9 cellular contexts compared by ENCODE assay signal in genomic region chr9:133945977-133946753, GRCh38. TPM values are rescaled to one million over a fixed set of nuclear protein-coding genes. Genes with fewer than 3 reads are reported as not detected.
DNase-seq lines count a peak whose midpoint lies in the region; ATAC-seq and TF ChIP-seq lines count a peak whose summit lies in the region.
"Had no signal": no experiment of that assay in that cellular context is flagged by ENCODE, and none has a peak within 500 bp of the region (broad histone marks: within the 10 kb centered on the region; RNA-seq: fewer than 3 reads in every experiment).

No MANE protein-coding gene starts in this region.

- H3K4me3 ChIP-seq in spleen = no peak overlapping the region

- peaks cover 0 to 6% (median 0%) of the 10 kb centered on the region in 7 donors for H3K27me3 ChIP-seq in spleen (replicated peaks in 1 of 7)

- H3K36me3 ChIP-seq in spleen = peaks cover 0 to 5% (median 0%) of the 10 kb centered on the region in 6 donors

- TF ChIP-seq POLR2A in Raji (IDR thresholded peaks at IDR 0.05; ENCODE audit: insufficient read depth, low read depth, low read length) = peak; percentile 30; the same call in 1 of the 2 replicates
- no peak for TF ChIP-seq POLR2A in spleen (IDR thresholded peaks at IDR 0.05)

- whole genome bisulfite sequencing in spleen, 5 donors = 72 to 88% (median 80%) methylated on average over 8 to 14 of the region's 14 CpGs

- no peaks in the 10 kb centered on the region for H3K9me3 ChIP-seq in spleen

- ATAC-seq in HG02588 (IDR thresholded peaks at IDR 0.05; ENCODE audit: unreplicated experiment) = peak; percentile 45
- ATAC-seq in HG02610 (IDR thresholded peaks at IDR 0.05; ENCODE audit: unreplicated experiment) = no peak

- peak; percentile 65 for DNase-seq in DMS79 treated with DMSO at 0.1 percent for 48 hours (lab: John Stamatoyannopoulos, UW)
- no peak for DNase-seq in DMS79 (lab: John Stamatoyannopoulos, UW)
- DNase-seq in spleen = peak; percentile 87
- DNase-seq in NCI-H226 = no peak
- DNase-seq in stimulated activated CD8-positive, alpha-beta memory T cell treated with anti-CD3 and anti-CD28 coated beads, Interleukin-4, amount 100 ng/mL, for 48 hours = no peak

- TF ChIP-seq CTCF in spleen (IDR thresholded peaks at IDR 0.05 in 8 of 11, conservative IDR thresholded peaks at IDR 0.05 in 3 of 11) = no peak

- peaks cover 19 to 71% (median 46%) of the 10 kb centered on the region in 6 donors for H3K4me1 ChIP-seq in spleen

- peak overlapping the region in 4 of 8 donors; percentile 57 to 64 (median 58) for H3K27ac ChIP-seq in spleen
- H3K27ac ChIP-seq: 22Rv1 had no signal

- intact Hi-C loops in spleen (cut with DNase I; ENCODE audit: low total_unique reads) = no loop called here

RNA-seq across cellular contexts. Expression of gene VAV2, which starts 46.0 kb away (rescaled TPM):
- 10 to 100 TPM; 17.9 to 39.2 (median 31.3) TPM for total RNA-seq in spleen
- 10 to 100 TPM; 14.2 to 25.0 (median 15.0) TPM for polyA plus RNA-seq in spleen

Comparison
In these comparisons a context has a peak if more than half of its experiments do, and no peak if none do; other contexts are left out.
1. DNase-seq: peak in DMS79 treated with DMSO at 0.1 percent for 48 hours (single experiment) and spleen (single experiment); none in DMS79 (single experiment), NCI-H226 (single experiment) and stimulated activated CD8-positive, alpha-beta memory T cell treated with anti-CD3 and anti-CD28 coated beads, Interleukin-4, amount 100 ng/mL, for 48 hours (single experiment).